8 cellular contexts compared by ENCODE assay signal in genomic region chr14:20682435-20683124, GRCh38. TPM values are rescaled to one million over a fixed set of nuclear protein-coding genes. Genes with fewer than 3 reads are reported as not detected.
DNase-seq lines count a peak whose midpoint lies in the region; ATAC-seq and TF ChIP-seq lines count a peak whose summit lies in the region.

No MANE protein-coding gene starts in this region.

- ATAC-seq in GM21619 (IDR thresholded peaks at IDR 0.05; ENCODE audit: unreplicated experiment) (peak; percentile 44), RWPE2 (ENCODE audit: low read depth) (peak; percentile 64)

- H3K4me3 ChIP-seq in Jurkat, Clone E6-1 (ENCODE audit: low read length): peak overlapping the region; percentile 71
- peak overlapping the region; percentile 80 for H3K4me3 ChIP-seq in RWPE2 (ENCODE audit: severe bottlenecking)
- H3K4me3 ChIP-seq in neutrophil (ENCODE audit: low read depth in 1 of 2, low read length in 1 of 2): peak overlapping the region; percentile 75 to 83
- peak overlapping the region; percentile 83 to 96 (median 93) for H3K4me3 ChIP-seq in subcutaneous abdominal adipose tissue (ENCODE audit: low read depth in 1 of 5, low read length in 5 of 5)

- H3K9me3 ChIP-seq in RWPE2 (ENCODE audit: severe bottlenecking): no peaks in the 10 kb centered on the region
- H3K9me3 ChIP-seq in neutrophil: no peaks in the 10 kb centered on the region
- H3K9me3 ChIP-seq in subcutaneous abdominal adipose tissue (ENCODE audit: control insufficient read depth in 5 of 5, low read length in 5 of 5): no peaks in the 10 kb centered on the region

- peak; percentile 41 for DNase-seq in DMS153 treated with DMSO at 0.1 percent for 48 hours (lab: John Stamatoyannopoulos, UW; ENCODE audit: unreplicated experiment)
- peak; percentile 90 for DNase-seq in Jurkat, Clone E6-1 (ENCODE audit: low read depth, low spot score)
- peak; percentile 92 for DNase-seq in RWPE2 (ENCODE audit: low spot score)
- peak; percentile 92 for DNase-seq in activated effector memory CD4-positive, alpha-beta T cell treated with anti-CD3 and anti-CD28 coated beads, Interleukin-2, amount 50 U/mL, for 16 hours
- DNase-seq in foreskin melanocyte: peak; percentile 92

- peak overlapping the region; percentile 87 to 100 (median 98) for H3K9ac ChIP-seq in subcutaneous abdominal adipose tissue (ENCODE audit: low read length in 5 of 5)

- peak overlapping the region; percentile 92 for H3K27ac ChIP-seq in RWPE2 (ENCODE audit: poor library complexity, severe bottlenecking)
- peak overlapping the region; percentile 70 for H3K27ac ChIP-seq in neutrophil
- peak overlapping the region; percentile 99 for H3K27ac ChIP-seq in subcutaneous abdominal adipose tissue (ENCODE audit: low read depth, low read length)

- H3K36me3 ChIP-seq in RWPE2 (ENCODE audit: low read depth) (no peaks in the 10 kb centered on the region), neutrophil (no peaks in the 10 kb centered on the region), subcutaneous abdominal adipose tissue (ENCODE audit: control insufficient read depth in 5 of 5, insufficient read depth in 5 of 5, low read length in 5 of 5) (no peaks in the 10 kb centered on the region)

- peaks cover 3% of the 10 kb centered on the region for H3K4me1 ChIP-seq in RWPE2 (ENCODE audit: insufficient read depth, poor library complexity, severe bottlenecking)
- peaks cover 48 to 51% of the 10 kb centered on the region in 2 experiments for H3K4me1 ChIP-seq in neutrophil (ENCODE audit: control insufficient read depth in 1 of 2, insufficient read depth in 1 of 2, low read depth in 1 of 2, low read length in 1 of 2)
- H3K4me1 ChIP-seq in subcutaneous abdominal adipose tissue (ENCODE audit: control insufficient read depth in 5 of 5, insufficient read depth in 5 of 5, low read length in 5 of 5): peaks cover 0 to 57% (median 46%) of the 10 kb centered on the region in 5 donors

- TF ChIP-seq CTCF in RWPE2 (IDR thresholded peaks at IDR 0.05; ENCODE audit: poor library complexity, severe bottlenecking): no peak
- no peak for TF ChIP-seq CTCF in neutrophil (IDR thresholded peaks at IDR 0.05)

- no peaks in the 10 kb centered on the region for H3K27me3 ChIP-seq in RWPE2 (ENCODE audit: insufficient read depth, poor library complexity, severe bottlenecking)
- H3K27me3 ChIP-seq in neutrophil: peaks cover 41% of the 10 kb centered on the region
- no peaks in the 10 kb centered on the region for H3K27me3 ChIP-seq in subcutaneous abdominal adipose tissue (ENCODE audit: control insufficient read depth in 5 of 5, insufficient read depth in 4 of 5, low read length in 5 of 5)

RNA-seq across cellular contexts. Expression of gene RNASE4, which starts 1.8 kb away (rescaled TPM):
- polyA plus RNA-seq in Jurkat, Clone E6-1 (2012; ENCODE audit: insufficient read depth, insufficient read length): 5.3 TPM

RNA-seq across cellular contexts. Expression of gene ANG, which starts 6.0 kb away (rescaled TPM):
- polyA plus RNA-seq in Jurkat, Clone E6-1 (2012; ENCODE audit: insufficient read depth, insufficient read length): 3.3 TPM

RNA-seq across cellular contexts. Expression of gene OR6S1, which starts 41.1 kb away (rescaled TPM):
- polyA plus RNA-seq in Jurkat, Clone E6-1 (2012; ENCODE audit: insufficient read depth, insufficient read length): not detected

Comparison
In these comparisons a context has a peak if more than half of its experiments do, and no peak if none do; other contexts are left out.
1. Peak in every context shown above with its lines: DNase-seq, ATAC-seq, H3K4me3 ChIP-seq and H3K27ac ChIP-seq.
2. DNase-seq: peak in every context shown above with its lines; median percentile 92 in RWPE2; 92 in activated effector memory CD4-positive, alpha-beta T cell treated with anti-CD3 and anti-CD28 coated beads, Interleukin-2, amount 50 U/mL, for 16 hours; 92 in foreskin melanocyte; 90 in Jurkat, Clone E6-1; 41 in DMS153 treated with DMSO at 0.1 percent for 48 hours.